1 cellular context compared by ENCODE assay signal in the genomic region with DNA sequence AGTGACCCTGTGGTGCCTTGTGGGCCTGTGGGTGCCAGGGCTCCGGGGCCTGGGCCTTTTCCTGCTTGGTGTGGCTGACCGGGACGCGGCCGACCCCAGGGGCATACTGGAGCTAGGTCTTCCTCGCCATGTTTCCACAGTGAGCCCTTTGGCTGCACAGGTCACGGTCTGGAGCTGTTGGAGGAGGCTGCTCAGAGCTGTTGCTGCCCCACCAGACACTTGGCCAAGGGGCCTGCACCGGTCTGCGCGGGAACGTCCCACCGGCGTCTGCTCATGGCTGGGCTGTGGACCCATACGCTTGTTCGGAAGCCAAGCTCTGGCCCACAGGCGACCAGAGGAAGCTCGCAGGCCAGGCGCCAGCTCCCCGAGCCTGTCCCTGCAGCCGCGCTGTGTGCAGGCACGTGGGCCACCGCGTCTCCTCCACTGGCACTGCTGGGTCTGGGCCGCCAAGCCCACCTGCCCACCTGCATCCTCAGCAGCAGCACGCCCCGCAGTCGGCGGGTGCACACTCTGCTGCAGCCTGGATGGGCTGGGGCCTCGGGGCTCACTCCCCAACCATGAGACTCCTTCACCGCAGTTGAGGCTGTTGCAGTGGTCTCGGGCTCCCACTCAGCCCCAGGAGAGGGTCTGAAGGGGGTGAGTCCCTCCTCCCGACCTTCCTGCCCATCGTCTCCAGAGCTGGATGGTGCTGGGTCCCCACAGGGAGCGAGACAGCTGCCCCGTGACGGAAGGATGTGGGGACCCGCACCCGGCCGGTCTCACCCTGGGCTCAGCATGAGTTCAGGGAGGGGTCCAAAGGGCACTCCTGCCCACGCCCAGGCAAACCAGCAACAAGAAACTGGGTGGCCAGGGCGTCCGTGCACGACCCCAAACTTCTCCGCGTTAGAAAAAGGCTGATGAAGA.
TF ChIP-seq lines count a peak whose summit lies in the region.

No MANE protein-coding gene starts in this region.

TF ChIP-seq in K562, 482 proteins besides CTCF, POLR2A, EP300 and RAD21:
- no peak for TF ChIP-seq XRCC3 (IDR thresholded peaks at IDR 0.05)
- TF ChIP-seq, protein P1, sequence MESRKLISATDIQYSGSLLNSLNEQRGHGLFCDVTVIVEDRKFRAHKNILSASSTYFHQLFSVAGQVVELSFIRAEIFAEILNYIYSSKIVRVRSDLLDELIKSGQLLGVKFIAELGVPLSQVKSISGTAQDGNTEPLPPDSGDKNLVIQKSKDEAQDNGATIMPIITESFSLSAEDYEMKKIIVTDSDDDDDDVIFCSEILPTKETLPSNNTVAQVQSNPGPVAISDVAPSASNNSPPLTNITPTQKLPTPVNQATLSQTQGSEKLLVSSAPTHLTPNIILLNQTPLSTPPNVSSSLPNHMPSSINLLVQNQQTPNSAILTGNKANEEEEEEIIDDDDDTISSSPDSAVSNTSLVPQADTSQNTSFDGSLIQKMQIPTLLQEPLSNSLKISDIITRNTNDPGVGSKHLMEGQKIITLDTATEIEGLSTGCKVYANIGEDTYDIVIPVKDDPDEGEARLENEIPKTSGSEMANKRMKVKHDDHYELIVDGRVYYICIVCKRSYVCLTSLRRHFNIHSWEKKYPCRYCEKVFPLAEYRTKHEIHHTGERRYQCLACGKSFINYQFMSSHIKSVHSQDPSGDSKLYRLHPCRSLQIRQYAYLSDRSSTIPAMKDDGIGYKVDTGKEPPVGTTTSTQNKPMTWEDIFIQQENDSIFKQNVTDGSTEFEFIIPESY (CRISPR knock-in tag; IDR thresholded peaks at IDR 0.05): peak; percentile 44; the same call in 1 of the 2 replicates
